In the genomic region with DNA sequence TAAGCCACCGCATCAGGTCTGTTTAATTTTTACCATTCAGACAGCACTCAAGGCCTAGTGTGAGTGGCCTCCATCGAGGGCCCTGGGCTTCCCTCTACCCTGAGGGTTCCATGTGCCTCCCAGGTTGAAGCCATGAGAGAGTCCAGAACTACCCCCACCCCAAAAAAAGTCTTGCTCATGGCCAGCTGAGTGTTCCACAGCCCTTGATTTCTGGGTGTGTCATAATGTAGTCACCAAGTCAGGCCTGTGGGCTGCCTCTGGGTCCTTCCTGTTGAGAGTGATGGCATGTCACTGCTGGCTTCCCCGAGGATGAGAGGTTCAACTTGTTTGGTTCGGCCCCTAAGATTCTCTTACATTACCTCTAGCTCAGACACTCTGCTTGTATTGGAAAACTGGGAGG, we compare ENCODE assay signal across 10 cellular contexts.
DNase-seq lines count a peak whose midpoint lies in the region; ATAC-seq, FAIRE-seq and TF ChIP-seq lines count a peak whose summit lies in the region.
"Had no signal": no experiment of that assay in that cellular context is flagged by ENCODE, and none has a peak within 500 bp of the region (broad histone marks: within the 10 kb centered on the region; RNA-seq: fewer than 3 reads in every experiment).

No MANE protein-coding gene starts in this region.

- H3K27ac Mint-ChIP-seq in activated CD4-positive, alpha-beta T cell treated with anti-CD3 and anti-CD28 coated beads, Interleukin-2, amount 10 ng/mL, durations not matched to agents 7 days and 5 days: peak overlapping the region; percentile 93

- H3K4me3 ChIP-seq in kidney (ENCODE audit: low read length in 2 of 2): no peak overlapping the region
- H3K4me3 ChIP-seq: K562 had no signal

- no peaks in the 10 kb centered on the region for H3K36me3 ChIP-seq in kidney (ENCODE audit: control insufficient read depth in 1 of 2, insufficient read depth in 2 of 2, low read length in 2 of 2)

- POLR2A ChIA-PET in activated CD4-positive, alpha-beta T cell treated with anti-CD3 and anti-CD28 coated beads, Interleukin-2, amount 10 ng/mL, durations not matched to agents 7 days and 5 days (lab: Charles Lee): interaction anchor here (1.0 to 1.7 kb wide), 2 partner anchors 16 to 36 kb away, joined by 4 read pairs; no protein-coding TSS in a partner anchor

- no peak overlapping the region for H3K9ac ChIP-seq in kidney (ENCODE audit: low read length in 2 of 2)

- no peaks in the 10 kb centered on the region for H3K9me3 Mint-ChIP-seq in activated CD4-positive, alpha-beta T cell treated with anti-CD3 and anti-CD28 coated beads, Interleukin-2, amount 10 ng/mL, durations not matched to agents 7 days and 5 days

- CTCF ChIA-PET in activated CD4-positive, alpha-beta T cell treated with anti-CD3 and anti-CD28 coated beads, Interleukin-2, amount 10 ng/mL, durations not matched to agents 7 days and 5 days (lab: Charles Lee): interaction anchor here (0.9 to 4.4 kb wide), 5 partner anchors 28 to 103 kb away, joined by 3 to 55 read pairs (median 3); no protein-coding TSS in a partner anchor

- DNase-seq in GM03348 (ENCODE audit: low spot score): peak; percentile 25
- DNase-seq in activated CD4-positive, alpha-beta T cell treated with anti-CD3 and anti-CD28 coated beads, Interleukin-2, amount 10 ng/mL, durations not matched to agents 7 days and 5 days: peak; percentile 61
- DNase-seq in dermis blood vessel endothelial cell: peak; percentile 24
- DNase-seq in stimulated activated CD4-positive, alpha-beta T cell treated with anti-CD3 and anti-CD28 coated beads, Interleukin-1b, Interleukin-23, amount 100 ng/mL, for 4 hours (ENCODE audit: low read depth in 2 of 2): peak; percentile 25 to 34
- no peak for DNase-seq in GM19240 (ENCODE audit: insufficient read length, low spot score)
- DNase-seq in kidney: no peak
- DNase-seq: mesendoderm had no signal

- ATAC-seq in HG03095 (IDR thresholded peaks at IDR 0.05; ENCODE audit: unreplicated experiment) (no peak), HG02763 (IDR thresholded peaks at IDR 0.05; ENCODE audit: unreplicated experiment) (no peak)
- ATAC-seq: K562 had no signal

- H3K27ac ChIP-seq in kidney (ENCODE audit: low read depth in 2 of 2, low read length in 2 of 2): peak overlapping the region in 1 of 2 donors; percentile 35

- H3K4me1 Mint-ChIP-seq in activated CD4-positive, alpha-beta T cell treated with anti-CD3 and anti-CD28 coated beads, Interleukin-2, amount 10 ng/mL, durations not matched to agents 7 days and 5 days: peaks cover 73% of the 10 kb centered on the region

- H3K9me3 ChIP-seq in kidney (ENCODE audit: control insufficient read depth in 1 of 2, low read length in 2 of 2): no peaks in the 10 kb centered on the region

- peaks cover 5 to 24% of the 10 kb centered on the region in 2 donors for H3K4me1 ChIP-seq in kidney (ENCODE audit: control insufficient read depth in 1 of 2, insufficient read depth in 1 of 2, low read depth in 1 of 2, low read length in 2 of 2)

- no peak for FAIRE-seq in kidney (lab: Jason Lieb, UNC)
- FAIRE-seq: K562 had no signal

- no peak for TF ChIP-seq CTCF in kidney (IDR thresholded peaks at IDR 0.05; ENCODE audit: borderline replicate concordance, extremely low read depth, insufficient read depth)

- intact Hi-C loops in kidney (cut with DNase I): no loop called here

- H3K4me3 Mint-ChIP-seq in activated CD4-positive, alpha-beta T cell treated with anti-CD3 and anti-CD28 coated beads, Interleukin-2, amount 10 ng/mL, durations not matched to agents 7 days and 5 days: peak overlapping the region; percentile 74

- peaks cover 5% of the 10 kb centered on the region for H3K36me3 Mint-ChIP-seq in activated CD4-positive, alpha-beta T cell treated with anti-CD3 and anti-CD28 coated beads, Interleukin-2, amount 10 ng/mL, durations not matched to agents 7 days and 5 days (ENCODE audit: low read depth)

- H3K27me3 Mint-ChIP-seq in activated CD4-positive, alpha-beta T cell treated with anti-CD3 and anti-CD28 coated beads, Interleukin-2, amount 10 ng/mL, durations not matched to agents 7 days and 5 days: no peaks in the 10 kb centered on the region

Comparison
In these comparisons a context has a peak if more than half of its experiments do, and no peak if none do; other contexts are left out.
1. DNase-seq: peak in GM03348 (single experiment), activated CD4-positive, alpha-beta T cell treated with anti-CD3 and anti-CD28 coated beads, Interleukin-2, amount 10 ng/mL, durations not matched to agents 7 days and 5 days (single experiment), dermis blood vessel endothelial cell (single experiment) and stimulated activated CD4-positive, alpha-beta T cell treated with anti-CD3 and anti-CD28 coated beads, Interleukin-1b, Interleukin-23, amount 100 ng/mL, for 4 hours (2 of 2); none in GM19240 (single experiment) and kidney (single experiment).